Comparison of ENCODE assay signal across 35 cellular contexts in genomic region chr6:116417661-116418060, GRCh38. TPM values are rescaled to one million over a fixed set of nuclear protein-coding genes. Genes with fewer than 3 reads are reported as not detected.
"Had no signal": no experiment of that assay in that cellular context is flagged by ENCODE, and none has a peak within 500 bp of the region (broad histone marks: within the 10 kb centered on the region; RNA-seq: fewer than 3 reads in every experiment).

No MANE protein-coding gene starts in this region.

- H3K4me3 Mint-ChIP-seq: activated CD4-positive, alpha-beta memory T cell treated with anti-CD3 and anti-CD28 coated beads for 36 hours; activated CD4-positive, alpha-beta T cell treated with anti-CD3 and anti-CD28 coated beads for 36 hours; activated CD4-positive, alpha-beta T cell treated with anti-CD3 and anti-CD28 coated beads, Interleukin-2, amount 10 ng/mL, durations not matched to agents 24 days and 14 days; activated CD8-positive, alpha-beta memory T cell treated with anti-CD3 and anti-CD28 coated beads, Interleukin-2, amount 10 ng/mL, durations not matched to agents 7 days and 5 days; activated CD8-positive, alpha-beta T cell treated with anti-CD3 and anti-CD28 coated beads, Interleukin-2, amount 10 ng/mL, durations not matched to agents 7 days and 5 days; activated naive CD4-positive, alpha-beta T cell treated with anti-CD3 and anti-CD28 coated beads, Interleukin-2, amount 10 ng/mL, durations not matched to agents 7 days and 5 days; activated naive CD8-positive, alpha-beta T cell treated with anti-CD3 and anti-CD28 coated beads, Interleukin-2, amount 10 ng/mL, durations not matched to agents 7 days and 5 days; activated T-helper 1 cell treated with anti-CD3 and anti-CD28 coated beads, Interleukin-12 subunit alpha, Interleukin-12 subunit beta, Interleukin-2, Interleukin-4 antibody, amounts not matched to agents 30 ng/mL and 10 ng/mL and 1 ng/mL, durations not matched to agents 14 hours and 24 hours and 36 hours; brain; endodermal cell; T-cell; T-helper 1 cell treated with Interleukin-12 subunit alpha and Interleukin-12 subunit beta and Interleukin-4 antibody, amounts not matched to agents 30 μg/mL and 1 μg/mL, for 36 hours; T-helper 2 cell treated with Interferon-gamma antibody and Interleukin-4, amounts not matched to agents 5 μg/mL and 100 μg/mL, for 36 hours had no signal

- H3K27me3 Mint-ChIP-seq: activated CD4-positive, alpha-beta memory T cell treated with anti-CD3 and anti-CD28 coated beads for 36 hours; activated CD4-positive, alpha-beta T cell treated with anti-CD3 and anti-CD28 coated beads for 36 hours; activated CD8-positive, alpha-beta memory T cell treated with anti-CD3 and anti-CD28 coated beads, Interleukin-2, amount 10 ng/mL, durations not matched to agents 7 days and 5 days; activated naive CD4-positive, alpha-beta T cell treated with anti-CD3 and anti-CD28 coated beads, Interleukin-2, amount 10 ng/mL, durations not matched to agents 7 days and 5 days; brain; T-cell had no signal

- H3K4me1 Mint-ChIP-seq: activated CD8-positive, alpha-beta memory T cell treated with anti-CD3 and anti-CD28 coated beads, Interleukin-2, amount 10 ng/mL, durations not matched to agents 7 days and 5 days; activated naive CD4-positive, alpha-beta T cell treated with anti-CD3 and anti-CD28 coated beads, Interleukin-2, amount 10 ng/mL, durations not matched to agents 7 days and 5 days; activated naive CD8-positive, alpha-beta T cell treated with anti-CD3 and anti-CD28 coated beads, Interleukin-2, amount 10 ng/mL, durations not matched to agents 7 days and 5 days; T-cell had no signal

- H3K36me3 ChIP-seq: ascending aorta, breast epithelium, cardiac muscle cell, colonic mucosa, WERI-Rb-1 had no signal

- H3K27me3 ChIP-seq: ascending aorta, breast epithelium, cardiac muscle cell, colonic mucosa, dorsolateral prefrontal cortex had no signal

- H3K27ac Mint-ChIP-seq: activated CD4-positive, alpha-beta memory T cell treated with anti-CD3 and anti-CD28 coated beads for 36 hours; activated CD4-positive, alpha-beta T cell treated with anti-CD3 and anti-CD28 coated beads for 36 hours; activated CD4-positive, alpha-beta T cell treated with anti-CD3 and anti-CD28 coated beads, Interleukin-2, amount 10 ng/mL, durations not matched to agents 24 days and 14 days; activated CD8-positive, alpha-beta memory T cell treated with anti-CD3 and anti-CD28 coated beads, Interleukin-2, amount 10 ng/mL, durations not matched to agents 7 days and 5 days; activated CD8-positive, alpha-beta T cell treated with anti-CD3 and anti-CD28 coated beads, Interleukin-2, amount 10 ng/mL, durations not matched to agents 7 days and 5 days; activated naive CD4-positive, alpha-beta T cell treated with anti-CD3 and anti-CD28 coated beads, Interleukin-2, amount 10 ng/mL, durations not matched to agents 7 days and 5 days; activated naive CD4-positive, alpha-beta T cell treated with anti-CD3 and anti-CD28 coated beads, Interleukin-2, amount 50 U/mL, for 72 hours; activated naive CD8-positive, alpha-beta T cell treated with anti-CD3 and anti-CD28 coated beads, Interleukin-2, amount 10 ng/mL, durations not matched to agents 7 days and 5 days; activated T-helper 1 cell treated with anti-CD3 and anti-CD28 coated beads, Interleukin-12 subunit alpha, Interleukin-12 subunit beta, Interleukin-2, Interleukin-4 antibody, amounts not matched to agents 30 ng/mL and 10 ng/mL and 1 ng/mL, durations not matched to agents 14 hours and 24 hours and 36 hours; brain; endodermal cell; T-cell; T-helper 1 cell treated with Interleukin-12 subunit alpha and Interleukin-12 subunit beta and Interleukin-4 antibody, amounts not matched to agents 30 μg/mL and 1 μg/mL, for 36 hours; T-helper 2 cell treated with Interferon-gamma antibody and Interleukin-4, amounts not matched to agents 5 μg/mL and 100 μg/mL, for 36 hours had no signal

- H3K9me3 Mint-ChIP-seq: activated CD4-positive, alpha-beta memory T cell treated with anti-CD3 and anti-CD28 coated beads for 36 hours; activated CD4-positive, alpha-beta T cell treated with anti-CD3 and anti-CD28 coated beads, Interleukin-2, amount 10 ng/mL, durations not matched to agents 24 days and 14 days; activated naive CD4-positive, alpha-beta T cell treated with anti-CD3 and anti-CD28 coated beads, Interleukin-2, amount 10 ng/mL, durations not matched to agents 7 days and 5 days; activated naive CD4-positive, alpha-beta T cell treated with anti-CD3 and anti-CD28 coated beads, Interleukin-2, amount 50 U/mL, for 72 hours; activated naive CD8-positive, alpha-beta T cell treated with anti-CD3 and anti-CD28 coated beads, Interleukin-2, amount 10 ng/mL, durations not matched to agents 7 days and 5 days; activated T-helper 1 cell treated with anti-CD3 and anti-CD28 coated beads, Interleukin-12 subunit alpha, Interleukin-12 subunit beta, Interleukin-2, Interleukin-4 antibody, amounts not matched to agents 30 ng/mL and 10 ng/mL and 1 ng/mL, durations not matched to agents 14 hours and 24 hours and 36 hours; brain; endodermal cell; T-cell; T-helper 1 cell treated with Interleukin-12 subunit alpha and Interleukin-12 subunit beta and Interleukin-4 antibody, amounts not matched to agents 30 μg/mL and 1 μg/mL, for 36 hours; T-helper 2 cell treated with Interferon-gamma antibody and Interleukin-4, amounts not matched to agents 5 μg/mL and 100 μg/mL, for 36 hours had no signal

- H3K27ac ChIP-seq: ascending aorta, breast epithelium, cardiac muscle cell, colonic mucosa, dorsolateral prefrontal cortex, WERI-Rb-1 had no signal

- FAIRE-seq: frontal cortex had no signal

- H3K36me3 Mint-ChIP-seq: activated CD4-positive, alpha-beta memory T cell treated with anti-CD3 and anti-CD28 coated beads for 36 hours; activated naive CD4-positive, alpha-beta T cell treated with anti-CD3 and anti-CD28 coated beads, Interleukin-2, amount 10 ng/mL, durations not matched to agents 7 days and 5 days; activated naive CD4-positive, alpha-beta T cell treated with anti-CD3 and anti-CD28 coated beads, Interleukin-2, amount 50 U/mL, for 72 hours; activated naive CD8-positive, alpha-beta T cell treated with anti-CD3 and anti-CD28 coated beads, Interleukin-2, amount 10 ng/mL, durations not matched to agents 7 days and 5 days had no signal

- H3K4me3 ChIP-seq: ascending aorta, breast epithelium, cardiac muscle cell, colonic mucosa, dorsolateral prefrontal cortex had no signal

- H3K4me1 ChIP-seq: breast epithelium, colonic mucosa had no signal

- ATAC-seq: activated CD4-positive, alpha-beta T cell treated with anti-CD3 and anti-CD28 coated beads for 36 hours; activated CD8-positive, alpha-beta memory T cell treated with anti-CD3 and anti-CD28 coated beads, Interleukin-2, amount 10 ng/mL, durations not matched to agents 7 days and 5 days; activated CD8-positive, alpha-beta T cell treated with anti-CD3 and anti-CD28 coated beads, Interleukin-2, amount 10 ng/mL, durations not matched to agents 7 days and 5 days; activated naive CD4-positive, alpha-beta T cell treated with anti-CD3 and anti-CD28 coated beads, Interleukin-2, amount 50 U/mL, for 72 hours; esophagus mucosa; T-cell had no signal

- DNase-seq: activated CD4-positive, alpha-beta memory T cell treated with anti-CD3 and anti-CD28 coated beads for 36 hours; activated CD4-positive, alpha-beta T cell treated with anti-CD3 and anti-CD28 coated beads for 36 hours; activated CD4-positive, alpha-beta T cell treated with anti-CD3 and anti-CD28 coated beads, Interleukin-2, amount 10 ng/mL, durations not matched to agents 24 days and 14 days; activated CD4-positive, CD25-positive, alpha-beta regulatory T cell; activated CD4-positive, CD25-positive, alpha-beta regulatory T cell treated with anti-CD3 and anti-CD28 coated beads, Interleukin-2, amount 50 U/mL, for 72 hours; activated CD8-positive, alpha-beta memory T cell treated with anti-CD3 and anti-CD28 coated beads, Interleukin-2, amount 10 ng/mL, durations not matched to agents 7 days and 5 days; activated CD8-positive, alpha-beta memory T cell treated with anti-CD3 and anti-CD28 coated beads, Interleukin-2, amount 50 U/mL, for 4 hours; activated CD8-positive, alpha-beta T cell treated with anti-CD3 and anti-CD28 coated beads, Interleukin-2, amount 10 ng/mL, durations not matched to agents 7 days and 5 days; activated gamma-delta T cell; activated naive CD4-positive, alpha-beta T cell; activated naive CD4-positive, alpha-beta T cell treated with anti-CD3 and anti-CD28 coated beads, Interleukin-2, amount 10 ng/mL, durations not matched to agents 7 days and 5 days; activated naive CD8-positive, alpha-beta T cell treated with anti-CD3 and anti-CD28 coated beads, Interleukin-2, amount 10 ng/mL, durations not matched to agents 7 days and 5 days; activated T-cell treated with anti-CD3 and anti-CD28 coated beads, Interleukin-2, amount 50 U/mL, for 1 hour; activated T-cell treated with anti-CD3 and anti-CD28 coated beads, Interleukin-2, amount 50 U/mL, for 48 hours; central memory CD4-positive, alpha-beta T cell; cerebellar nuclear complex; colonic mucosa; dorsolateral prefrontal cortex; effector memory CD4-positive, alpha-beta T cell; endodermal cell; foreskin fibroblast; head of caudate nucleus; T-cell; T1000; WERI-Rb-1 had no signal

- H3K9me3 ChIP-seq: ascending aorta, breast epithelium, colonic mucosa had no signal

RNA-seq across cellular contexts. Expression of gene CALHM6, which starts 43.5 kb away (rescaled TPM):
- total RNA-seq: ascending aorta, cardiac muscle cell had no signal
